20 cellular contexts compared by ENCODE assay signal in the genomic region with DNA sequence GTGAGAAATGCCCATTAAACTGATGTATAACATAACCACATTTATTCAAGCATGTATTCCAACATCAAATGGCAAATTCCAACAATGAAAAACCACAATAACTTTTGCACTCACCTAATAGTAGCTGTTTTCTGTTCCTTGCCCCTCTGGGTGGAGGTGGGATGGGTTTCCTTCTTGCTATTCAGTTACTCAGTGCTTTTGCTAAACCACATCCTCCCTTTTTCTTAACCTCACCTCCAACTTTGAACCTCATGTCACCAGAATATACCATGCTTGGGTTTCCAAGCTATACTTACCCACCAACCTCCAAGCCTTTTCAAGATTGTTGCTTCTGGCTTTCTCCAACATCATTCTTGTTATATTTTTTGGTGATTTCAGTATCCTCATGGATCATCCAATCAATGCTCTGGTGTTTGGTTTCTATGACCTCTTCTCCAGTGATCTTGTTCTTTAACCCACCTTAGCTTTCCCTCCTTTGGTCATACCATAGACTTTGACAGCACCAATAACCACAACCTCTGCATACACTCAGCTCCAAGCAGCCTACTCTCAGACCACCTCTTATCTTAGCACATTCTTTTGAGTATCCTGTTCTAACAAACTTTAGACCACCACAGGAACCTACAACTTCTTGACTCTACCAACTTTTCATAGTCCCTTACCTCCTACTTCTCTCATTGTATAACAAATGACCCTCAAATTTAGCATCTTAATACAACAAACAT. TPM values are rescaled to one million over a fixed set of nuclear protein-coding genes. Genes with fewer than 3 reads are reported as not detected.
DNase-seq lines count a peak whose midpoint lies in the region; ATAC-seq and TF ChIP-seq lines count a peak whose summit lies in the region.
"Had no signal": no experiment of that assay in that cellular context is flagged by ENCODE, and none has a peak within 500 bp of the region (broad histone marks: within the 10 kb centered on the region; RNA-seq: fewer than 3 reads in every experiment).

No MANE protein-coding gene starts in this region.

- H4K20me1 ChIP-seq in Loucy (ENCODE audit: insufficient read depth, low read length, poor library complexity, severe bottlenecking) = peaks cover 7% of the 10 kb centered on the region

- no peaks in the 10 kb centered on the region for H3K9me2 ChIP-seq in Loucy (replicated peaks; ENCODE audit: low read depth, low read length)

- no peaks in the 10 kb centered on the region for H3K27me3 ChIP-seq in Loucy (ENCODE audit: insufficient read depth, low read length, poor library complexity, severe bottlenecking)
- no peaks in the 10 kb centered on the region for H3K27me3 ChIP-seq in thymus (ENCODE audit: control insufficient read depth, insufficient read depth)

- no peak for TF ChIP-seq CTCF in Loucy (conservative IDR thresholded peaks at IDR 0.05; ENCODE audit: low read length)

- peak overlapping the region; percentile 47 for H3K4me3 ChIP-seq in Loucy (ENCODE audit: low read length, poor library complexity, severe bottlenecking)
- no peak overlapping the region for H3K4me3 ChIP-seq in thymus (ENCODE audit: low read length)
- H3K4me3 ChIP-seq: GM23248, SK-N-MC had no signal

- H2AFZ ChIP-seq in Loucy (ENCODE audit: low read length) = peak overlapping the region; percentile 3; the same call in 1 of the 2 replicates
- H2AFZ ChIP-seq: GM23248 had no signal

- H3K9me3 ChIP-seq in Loucy (ENCODE audit: insufficient read depth, low read depth, low read length) (no peaks in the 10 kb centered on the region), thymus (ENCODE audit: control insufficient read depth) (no peaks in the 10 kb centered on the region)
- H3K9me3 ChIP-seq: BE2C had no signal

- no peaks in the 10 kb centered on the region for H3K36me3 ChIP-seq in Loucy (ENCODE audit: insufficient read depth, low read length)
- no peaks in the 10 kb centered on the region for H3K36me3 ChIP-seq in thymus (ENCODE audit: control insufficient read depth, insufficient read depth)
- H3K36me3 ChIP-seq: BE2C had no signal

- H3K9ac ChIP-seq in Loucy (ENCODE audit: low read depth, low read length, poor library complexity, severe bottlenecking) = peak overlapping the region; percentile 40
- H3K9ac ChIP-seq: GM23248 had no signal

- DNase-seq in stimulated activated naive CD4-positive, alpha-beta T cell (lab: John Stamatoyannopoulos, UW) = peak in 4 of 6 experiments; percentile 2 to 75 (median 60)
- DNase-seq in stimulated activated naive CD4-positive, alpha-beta T cell treated with Interleukin-2 at 50 U/mL for 16 hours (lab: John Stamatoyannopoulos, UW) = no peak
- peak; percentile 46 for DNase-seq in central memory CD4-positive, alpha-beta T cell
- DNase-seq: BE2C, COR-L47, DMS153, GM23248, NCI-H1092, NCI-H1694 treated with DMSO at 0.1 percent for 48 hours, NCI-H69 had no signal

- no peak for ATAC-seq in GM21390 (IDR thresholded peaks at IDR 0.05; ENCODE audit: unreplicated experiment)
- no peak for ATAC-seq in GM19395 (IDR thresholded peaks at IDR 0.05; ENCODE audit: unreplicated experiment)
- ATAC-seq in GM19035 (IDR thresholded peaks at IDR 0.05; ENCODE audit: unreplicated experiment) = no peak
- ATAC-seq: HCT116, Right ventricle myocardium inferior had no signal

- peaks cover 27% of the 10 kb centered on the region for H3K79me2 ChIP-seq in Loucy (ENCODE audit: insufficient read depth, low read length)

- peaks cover 14% of the 10 kb centered on the region for H3F3A ChIP-seq in Loucy (ENCODE audit: low read depth)

- H3K4me1 ChIP-seq in Loucy (ENCODE audit: insufficient read depth, low read length, poor library complexity, severe bottlenecking) (peaks cover 53% of the 10 kb centered on the region), thymus (ENCODE audit: control insufficient read depth, insufficient read depth, low read length) (peaks cover 11% of the 10 kb centered on the region)
- H3K4me1 ChIP-seq: BE2C had no signal

- H3K27ac ChIP-seq in thymus (ENCODE audit: low read depth) = peak overlapping the region; percentile 79
- H3K27ac ChIP-seq: GM23248, SK-N-MC had no signal

- H3K4me2 ChIP-seq in Loucy (ENCODE audit: low read depth, low read length, poor library complexity, severe bottlenecking) = peak overlapping the region; percentile 94

RNA-seq across cellular contexts. Expression of a gene that starts 3.2 kb away (rescaled TPM):
- 1.7 TPM for polyA plus RNA-seq in thymus

RNA-seq across cellular contexts. Expression of a gene that starts 14.9 kb away (rescaled TPM):
- polyA plus RNA-seq in thymus = 0.14 TPM
- polyA plus RNA-seq: GM23248, IgD-negative memory B cell had no signal

RNA-seq across cellular contexts. Expression of a gene that starts 31.7 kb away (rescaled TPM):
- polyA plus RNA-seq in thymus = 0.07 TPM
- polyA plus RNA-seq: AG04450, GM23248, IgD-negative memory B cell had no signal

RNA-seq across cellular contexts. Expression of a gene that starts 53.1 kb away (rescaled TPM):
- 3.7 TPM for polyA plus RNA-seq in thymus
- polyA plus RNA-seq: IgD-negative memory B cell had no signal
